Comparison of ENCODE assay signal across 8 cellular contexts in the genomic region with DNA sequence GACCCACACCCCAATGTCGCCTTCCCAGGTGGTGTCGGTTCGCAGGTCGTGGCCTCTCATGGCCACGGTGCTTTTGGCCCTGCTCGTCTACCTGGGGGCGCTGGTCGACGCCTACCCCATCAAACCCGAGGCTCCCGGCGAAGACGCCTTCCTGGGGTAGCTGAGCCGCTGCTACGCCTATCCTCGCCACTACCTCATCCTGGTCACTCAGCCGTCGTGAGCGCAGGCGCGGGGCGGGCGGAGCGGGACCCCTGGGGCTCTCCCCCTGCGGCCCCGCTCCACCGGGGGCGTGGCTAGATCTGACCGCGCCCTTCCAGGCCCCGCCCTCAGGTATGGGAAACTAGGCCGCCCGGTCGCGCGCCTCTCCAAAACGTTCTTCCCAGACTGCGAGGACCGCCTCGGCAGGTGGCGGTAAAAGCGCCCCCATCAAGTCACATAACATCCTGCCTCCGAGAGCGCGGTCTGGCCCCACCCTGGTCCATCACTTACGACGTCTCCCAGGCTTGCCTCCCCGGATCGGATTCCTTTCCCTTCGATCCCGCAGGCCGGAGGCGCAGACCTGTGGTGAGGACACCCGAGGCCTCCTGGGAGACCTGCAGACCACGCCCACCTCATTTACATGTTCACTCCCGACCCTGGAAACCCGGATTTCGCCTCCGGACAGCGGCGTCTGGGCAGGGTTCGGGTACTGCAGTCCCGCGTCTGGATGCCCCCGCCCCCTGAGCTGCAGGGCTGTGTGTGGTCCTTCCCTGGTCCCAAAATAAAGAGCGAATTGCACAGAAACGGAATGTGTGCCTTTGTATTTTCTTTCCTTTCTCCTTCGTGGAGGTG.
A peak's percentile ranks its signal among the peaks of the same experiment; 100 is the strongest.
DNase-seq lines count a peak whose midpoint lies in the region; ATAC-seq and TF ChIP-seq lines count a peak whose summit lies in the region.

No MANE protein-coding gene starts in this region.

- DNase-seq in Caki2 (ENCODE audit: low read depth), result peak; percentile 87
- DNase-seq in MV-4-11 (lab: John Stamatoyannopoulos, UW), result peak; percentile 10
- DNase-seq in activated CD4-positive, alpha-beta T cell treated with anti-CD3 and anti-CD28 coated beads, Interleukin-2, amount 50 U/mL, for 48 hours, result peak; percentile 33 to 42
- no peak for DNase-seq in esophagus squamous epithelium (lab: John Stamatoyannopoulos, UW)
- DNase-seq in nephron progenitor cell, result peak; percentile 91
- DNase-seq in uterus, result no peak
- no peak for DNase-seq in HCEC 1CT

- no peak overlapping the region for H3K27ac ChIP-seq in esophagus squamous epithelium
- H3K27ac ChIP-seq in uterus, result no peak overlapping the region

- H3K4me1 Mint-ChIP-seq in nephron progenitor cell, result peaks cover 12% of the 10 kb centered on the region

- TF ChIP-seq CTCF in esophagus squamous epithelium (IDR thresholded peaks at IDR 0.05), result peak in 1 of 6 experiments; percentile 0
- TF ChIP-seq CTCF in nephron progenitor cell (IDR thresholded peaks at IDR 0.05), result no peak
- no peak for TF ChIP-seq CTCF in uterus (IDR thresholded peaks at IDR 0.05)

- H3K4me1 ChIP-seq in esophagus squamous epithelium (peaks cover 11 to 15% (median 13%) of the 10 kb centered on the region in 3 donors), uterus (peaks cover 0 to 5% of the 10 kb centered on the region in 2 donors)

- H3K9me3 ChIP-seq in esophagus squamous epithelium (no peaks in the 10 kb centered on the region), uterus (no peaks in the 10 kb centered on the region)

- H3K36me3 ChIP-seq in esophagus squamous epithelium (no peaks in the 10 kb centered on the region), uterus (no peaks in the 10 kb centered on the region)

- H3K4me3 Mint-ChIP-seq in nephron progenitor cell, result peak overlapping the region; percentile 89

- peak overlapping the region; percentile 34 to 62 (median 43) for H3K4me3 ChIP-seq in esophagus squamous epithelium
- H3K4me3 ChIP-seq in uterus, result peak overlapping the region in 1 of 2 donors; percentile 14

- H3K27me3 Mint-ChIP-seq in nephron progenitor cell (ENCODE audit: low read depth, poor library complexity), result peaks cover 57% of the 10 kb centered on the region

- in situ Hi-C loops in Caki2 (cut with HindIII; ENCODE audit: low pct_unique_long_range_greater_than_20kb, low sequenced_read_pairs), result no loop called here

- H3K9me3 Mint-ChIP-seq in nephron progenitor cell, result peaks cover 11% of the 10 kb centered on the region

- H3K27ac Mint-ChIP-seq in nephron progenitor cell, result peak overlapping the region; percentile 93

- TF ChIP-seq POLR2A in esophagus squamous epithelium (IDR thresholded peaks at IDR 0.05) (no peak), uterus (IDR thresholded peaks at IDR 0.05) (peak in 1 of 2 donors; percentile 20)

- peaks cover 8% of the 10 kb centered on the region for H3K36me3 Mint-ChIP-seq in nephron progenitor cell (ENCODE audit: low read depth)

- H3K27me3 ChIP-seq in esophagus squamous epithelium (peaks cover 0 to 51% (median 5%) of the 10 kb centered on the region in 4 donors), uterus (peaks cover 9 to 17% of the 10 kb centered on the region in 2 donors)

- ATAC-seq in HG03354 (IDR thresholded peaks at IDR 0.05; ENCODE audit: poor library complexity, severe bottlenecking, unreplicated experiment), result no peak

- 7% methylated on average over 9 of the region's 68 CpGs; no CpG with 5 or more reads in 1 of the 2 donors for WGBS in esophagus squamous epithelium, 2 donors

- intact Hi-C loops in esophagus squamous epithelium (cut with DNase I), result no loop called here
- intact Hi-C loops in uterus (cut with DNase I; ENCODE audit: low total_unique reads), result no loop called here

Comparison
In these comparisons a context has a peak if more than half of its experiments do, and no peak if none do; other contexts are left out.
1. DNase-seq: peak in Caki2 (single experiment), MV-4-11 (single experiment), activated CD4-positive, alpha-beta T cell treated with anti-CD3 and anti-CD28 coated beads, Interleukin-2, amount 50 U/mL, for 48 hours (2 of 2) and nephron progenitor cell (single experiment); none in esophagus squamous epithelium (single experiment), uterus (0 of 2) and HCEC 1CT (single experiment).